ENCODE assay signal across 32 cellular contexts in genomic region chr16:11491524-11491923, GRCh38.
"Had no signal": no experiment of that assay in that cellular context is flagged by ENCODE, and none has a peak within 500 bp of the region (broad histone marks: within the 10 kb centered on the region; RNA-seq: fewer than 3 reads in every experiment).

No MANE protein-coding gene starts in this region.

- H3K9me3 ChIP-seq: adrenal gland, body of pancreas, breast epithelium had no signal

- H3K27me3 ChIP-seq: adrenal gland, body of pancreas, brain microvascular endothelial cell, breast epithelium had no signal

- H3K36me3 ChIP-seq: adrenal gland, brain microvascular endothelial cell, breast epithelium had no signal

- ATAC-seq: activated CD8-positive, alpha-beta T cell treated with anti-CD3 and anti-CD28 coated beads for 36 hours; activated naive CD4-positive, alpha-beta T cell treated with anti-CD3 and anti-CD28 coated beads, Interleukin-2, amount 50 U/mL, for 72 hours; activated T-cell treated with anti-CD3 and anti-CD28 coated beads, Interleukin-2, amount 50 U/mL, for 4 hours; activated T-cell treated with anti-CD3 and anti-CD28 coated beads, Interleukin-2, amount 50 U/mL, for 72 hours; activated T-helper 17 cell treated with anti-CD3 and anti-CD28 coated beads, Interleukin-2, amount 50 U/mL, for 72 hours; body of pancreas had no signal

- H3K4me1 ChIP-seq: breast epithelium had no signal

- H3K27ac ChIP-seq: adrenal gland, body of pancreas, brain microvascular endothelial cell, breast epithelium, VCaP had no signal

- H3K4me3 ChIP-seq: adrenal gland, body of pancreas, breast epithelium had no signal

- DNase-seq: activated B cell treated with CpG ODN at 0.5 μM for 24 hours; activated CD4-positive, alpha-beta memory T cell treated with anti-CD3 and anti-CD28 coated beads for 36 hours; activated CD4-positive, alpha-beta T cell treated with anti-CD3 and anti-CD28 coated beads for 4 hours; activated CD4-positive, alpha-beta T cell treated with anti-CD3 and anti-CD28 coated beads, Interleukin-2, amount 10 ng/mL, durations not matched to agents 24 days and 14 days; activated CD4-positive, alpha-beta T cell treated with anti-CD3 and anti-CD28 coated beads, Interleukin-2, amount 50 U/mL, for 1 hour; activated CD4-positive, alpha-beta T cell treated with anti-CD3 and anti-CD28 coated beads, Interleukin-2, amount 50 U/mL, for 4 hours; activated CD4-positive, CD25-positive, alpha-beta regulatory T cell treated with anti-CD3 and anti-CD28 coated beads, Interleukin-2, amount 50 U/mL, for 72 hours; activated CD8-positive, alpha-beta memory T cell treated with anti-CD3 and anti-CD28 coated beads, Interleukin-2, amount 50 U/mL, for 4 hours; activated CD8-positive, alpha-beta T cell treated with anti-CD3 and anti-CD28 coated beads for 36 hours; activated effector memory CD4-positive, alpha-beta T cell treated with anti-CD3 and anti-CD28 coated beads, Interleukin-2, amount 50 U/mL, for 16 hours; activated gamma-delta T cell treated with Interleukin-2 at 50 U/mL for 16 hours; activated naive CD4-positive, alpha-beta T cell; activated naive CD4-positive, alpha-beta T cell treated with anti-CD3 and anti-CD28 coated beads for 36 hours; activated naive CD4-positive, alpha-beta T cell treated with anti-CD3 and anti-CD28 coated beads, Interleukin-2, amount 50 U/mL, for 16 hours; activated naive CD8-positive, alpha-beta T cell treated with anti-CD3 and anti-CD28 coated beads for 36 hours; activated T-cell treated with anti-CD3 and anti-CD28 coated beads for 4 hours; activated T-cell treated with anti-CD3 and anti-CD28 coated beads, Interleukin-2, amount 50 U/mL, for 1 hour; activated T-cell treated with anti-CD3 and anti-CD28 coated beads, Interleukin-2, amount 50 U/mL, for 4 hours; activated T-cell treated with anti-CD3 and anti-CD28 coated beads, Interleukin-2, amount 50 U/mL, for 72 hours; adrenal gland; amniotic stem cell; aorta; body of pancreas; brain microvascular endothelial cell; central memory CD4-positive, alpha-beta T cell; T-helper 1 cell; T-helper 2 cell; T-helper 9 cell had no signal
